2 cellular contexts compared by ENCODE assay signal in genomic region chr21:38839370-38839681, GRCh38.
TF ChIP-seq lines count a peak whose summit lies in the region.

No MANE protein-coding gene starts in this region.

TF ChIP-seq in K562, 482 proteins besides CTCF, POLR2A, EP300 and RAD21 (continues in another document):
- TF ChIP-seq NR1H2 (CRISPR knock-in tag; IDR thresholded peaks at IDR 0.05) (no peak), MYC (IDR thresholded peaks at IDR 0.05; ENCODE audit: low read depth, low read length) (no peak), MYC (CRISPR knock-in tag; IDR thresholded peaks at IDR 0.05; ENCODE audit: borderline replicate concordance, low read depth) (0 out of 2 replicates have a peak, but pooled peaks have one; percentile 30), TEAD1 (CRISPR knock-in tag; IDR thresholded peaks at IDR 0.05) (no peak), ZBTB8A (IDR thresholded peaks at IDR 0.05; ENCODE audit: partially characterized antibody) (no peak), CHD7 (IDR thresholded peaks at IDR 0.05; ENCODE audit: low read depth, low read length) (no peak), ZNF175 (CRISPR knock-in tag; IDR thresholded peaks at IDR 0.05; ENCODE audit: low read depth) (no peak), SP1 (CRISPR knock-in tag; IDR thresholded peaks at IDR 0.05) (no peak), SMAD4 (CRISPR knock-in tag; conservative IDR thresholded peaks at IDR 0.05) (no peak), POLR3A (IDR thresholded peaks at IDR 0.05; ENCODE audit: borderline replicate concordance, extremely low read depth, insufficient read depth, insufficient read length) (no peak), CEBPB (tag; IDR thresholded peaks at IDR 0.05) (no peak), SIN3A (IDR thresholded peaks at IDR 0.05; ENCODE audit: borderline replicate concordance in 2 of 2, control insufficient read depth in 1 of 2, low read depth in 2 of 2, low read length in 2 of 2) (no peak), BRD9 (IDR thresholded peaks at IDR 0.05; ENCODE audit: low read depth, partially characterized antibody) (no peak), CBX8 (IDR thresholded peaks at IDR 0.05; ENCODE audit: borderline replicate concordance, extremely low read depth, low read depth, low read length, poor library complexity, severe bottlenecking) (no peak), KLF16 (IDR thresholded peaks at IDR 0.05) (no peak), RBM17 (IDR thresholded peaks at IDR 0.05; ENCODE audit: borderline replicate concordance, low read depth, low read length) (no peak), NCOA1 (IDR thresholded peaks at IDR 0.05; ENCODE audit: low read depth) (no peak), ILK (tag; IDR thresholded peaks at IDR 0.05; ENCODE audit: borderline replicate concordance, low read depth) (peak; percentile 36; the same call in 1 of the 2 replicates)

TF ChIP-seq in GM23338, 12 proteins besides CTCF, POLR2A, EP300 and RAD21:
- TF ChIP-seq, protein P1, sequence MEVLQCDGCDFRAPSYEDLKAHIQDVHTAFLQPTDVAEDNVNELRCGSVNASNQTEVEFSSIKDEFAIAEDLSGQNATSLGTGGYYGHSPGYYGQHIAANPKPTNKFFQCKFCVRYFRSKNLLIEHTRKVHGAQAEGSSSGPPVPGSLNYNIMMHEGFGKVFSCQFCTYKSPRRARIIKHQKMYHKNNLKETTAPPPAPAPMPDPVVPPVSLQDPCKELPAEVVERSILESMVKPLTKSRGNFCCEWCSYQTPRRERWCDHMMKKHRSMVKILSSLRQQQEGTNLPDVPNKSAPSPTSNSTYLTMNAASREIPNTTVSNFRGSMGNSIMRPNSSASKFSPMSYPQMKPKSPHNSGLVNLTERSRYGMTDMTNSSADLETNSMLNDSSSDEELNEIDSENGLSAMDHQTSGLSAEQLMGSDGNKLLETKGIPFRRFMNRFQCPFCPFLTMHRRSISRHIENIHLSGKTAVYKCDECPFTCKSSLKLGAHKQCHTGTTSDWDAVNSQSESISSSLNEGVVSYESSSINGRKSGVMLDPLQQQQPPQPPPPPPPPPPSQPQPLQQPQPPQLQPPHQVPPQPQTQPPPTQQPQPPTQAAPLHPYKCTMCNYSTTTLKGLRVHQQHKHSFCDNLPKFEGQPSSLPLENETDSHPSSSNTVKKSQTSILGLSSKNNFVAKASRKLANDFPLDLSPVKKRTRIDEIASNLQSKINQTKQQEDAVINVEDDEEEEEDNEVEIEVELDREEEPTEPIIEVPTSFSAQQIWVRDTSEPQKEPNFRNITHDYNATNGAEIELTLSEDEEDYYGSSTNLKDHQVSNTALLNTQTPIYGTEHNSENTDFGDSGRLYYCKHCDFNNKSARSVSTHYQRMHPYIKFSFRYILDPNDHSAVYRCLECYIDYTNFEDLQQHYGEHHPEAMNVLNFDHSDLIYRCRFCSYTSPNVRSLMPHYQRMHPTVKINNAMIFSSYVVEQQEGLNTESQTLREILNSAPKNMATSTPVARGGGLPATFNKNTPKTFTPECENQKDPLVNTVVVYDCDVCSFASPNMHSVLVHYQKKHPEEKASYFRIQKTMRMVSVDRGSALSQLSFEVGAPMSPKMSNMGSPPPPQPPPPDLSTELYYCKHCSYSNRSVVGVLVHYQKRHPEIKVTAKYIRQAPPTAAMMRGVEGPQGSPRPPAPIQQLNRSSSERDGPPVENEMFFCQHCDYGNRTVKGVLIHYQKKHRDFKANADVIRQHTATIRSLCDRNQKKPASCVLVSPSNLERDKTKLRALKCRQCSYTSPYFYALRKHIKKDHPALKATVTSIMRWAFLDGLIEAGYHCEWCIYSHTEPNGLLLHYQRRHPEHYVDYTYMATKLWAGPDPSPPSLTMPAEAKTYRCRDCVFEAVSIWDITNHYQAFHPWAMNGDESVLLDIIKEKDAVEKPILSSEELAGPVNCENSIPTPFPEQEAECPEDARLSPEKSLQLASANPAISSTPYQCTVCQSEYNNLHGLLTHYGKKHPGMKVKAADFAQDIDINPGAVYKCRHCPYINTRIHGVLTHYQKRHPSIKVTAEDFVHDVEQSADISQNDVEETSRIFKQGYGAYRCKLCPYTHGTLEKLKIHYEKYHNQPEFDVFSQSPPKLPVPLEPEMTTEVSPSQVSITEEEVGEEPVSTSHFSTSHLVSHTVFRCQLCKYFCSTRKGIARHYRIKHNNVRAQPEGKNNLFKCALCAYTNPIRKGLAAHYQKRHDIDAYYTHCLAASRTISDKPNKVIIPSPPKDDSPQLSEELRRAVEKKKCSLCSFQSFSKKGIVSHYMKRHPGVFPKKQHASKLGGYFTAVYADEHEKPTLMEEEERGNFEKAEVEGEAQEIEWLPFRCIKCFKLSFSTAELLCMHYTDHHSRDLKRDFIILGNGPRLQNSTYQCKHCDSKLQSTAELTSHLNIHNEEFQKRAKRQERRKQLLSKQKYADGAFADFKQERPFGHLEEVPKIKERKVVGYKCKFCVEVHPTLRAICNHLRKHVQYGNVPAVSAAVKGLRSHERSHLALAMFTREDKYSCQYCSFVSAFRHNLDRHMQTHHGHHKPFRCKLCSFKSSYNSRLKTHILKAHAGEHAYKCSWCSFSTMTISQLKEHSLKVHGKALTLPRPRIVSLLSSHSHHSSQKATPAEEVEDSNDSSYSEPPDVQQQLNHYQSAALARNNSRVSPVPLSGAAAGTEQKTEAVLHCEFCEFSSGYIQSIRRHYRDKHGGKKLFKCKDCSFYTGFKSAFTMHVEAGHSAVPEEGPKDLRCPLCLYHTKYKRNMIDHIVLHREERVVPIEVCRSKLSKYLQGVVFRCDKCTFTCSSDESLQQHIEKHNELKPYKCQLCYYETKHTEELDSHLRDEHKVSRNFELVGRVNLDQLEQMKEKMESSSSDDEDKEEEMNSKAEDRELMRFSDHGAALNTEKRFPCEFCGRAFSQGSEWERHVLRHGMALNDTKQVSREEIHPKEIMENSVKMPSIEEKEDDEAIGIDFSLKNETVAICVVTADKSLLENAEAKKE (CRISPR knock-in tag; IDR thresholded peaks at IDR 0.05): no peak
- no peak for TF ChIP-seq ZNF331 (CRISPR knock-in tag; IDR thresholded peaks at IDR 0.05; ENCODE audit: low read depth)
- no peak for TF ChIP-seq CREB1 (CRISPR knock-in tag; IDR thresholded peaks at IDR 0.05; ENCODE audit: low read depth)
- TF ChIP-seq POLR2AphosphoS5 (IDR thresholded peaks at IDR 0.05; ENCODE audit: low read depth): no peak
- no peak for TF ChIP-seq REST (IDR thresholded peaks at IDR 0.05; ENCODE audit: unreplicated experiment)
- TF ChIP-seq EZH2 (IDR thresholded peaks at IDR 0.05; ENCODE audit: low read depth, unreplicated experiment): no peak
- TF ChIP-seq EZH2phosphoT487 (IDR thresholded peaks at IDR 0.05; ENCODE audit: unreplicated experiment): no peak
- no peak for TF ChIP-seq STAT1 (IDR thresholded peaks at IDR 0.05; ENCODE audit: unreplicated experiment)
- TF ChIP-seq NANOG (IDR thresholded peaks at IDR 0.05; ENCODE audit: borderline replicate concordance): no peak
- TF ChIP-seq ETS1 (IDR thresholded peaks at IDR 0.05): no peak
